In genomic region chr11:67468835-67469811, GRCh38 we compare ENCODE assay signal across 8 cellular contexts. TPM values are rescaled to one million over a fixed set of nuclear protein-coding genes. Genes with fewer than 3 reads are reported as not detected.
DNase-seq lines count a peak whose midpoint lies in the region; ATAC-seq, FAIRE-seq and TF ChIP-seq lines count a peak whose summit lies in the region.

TMEM134 (minus strand) TSS chr11:67469251; CDS start chr11:67469192, 59 bp downstream.

- peak; percentile 29 for TF ChIP-seq CTCF in astrocyte of the cerebellum (IDR thresholded peaks at IDR 0.05; ENCODE audit: low read depth, low read length, missing control alignments)

- H3K27ac ChIP-seq in aorta (ENCODE audit: low read depth in 1 of 2, low read length in 2 of 2) = peak within 1 kb of the TSS; percentile 29 to 46

- in situ Hi-C loops in astrocyte of the cerebellum (cut with HindIII; ENCODE audit: low sequenced_read_pairs) = no loop called here

- H3K4me1 ChIP-seq in aorta (ENCODE audit: control insufficient read depth in 1 of 2, insufficient read depth in 2 of 2, low read length in 2 of 2) = no peaks in the 10 kb centered on the region

- intact Hi-C loops in aorta (cut with DNase I) = loop anchor here (5.0 kb wide), 2 partner anchors 38 to 67 kb away; partner anchors contain the start of genes PPP1CA (in 2 of the 2), TBC1D10C (in 2 of the 2), CDK2AP2 (in 1 of the 2) and PITPNM1 (in 1 of the 2)

- FAIRE-seq in GM12892 (lab: Jason Lieb, UNC) = peak; percentile 95

- no peaks in the 10 kb centered on the region for H3K9me3 ChIP-seq in aorta (ENCODE audit: control insufficient read depth, low read length)

- H3K27me3 ChIP-seq in aorta (ENCODE audit: control insufficient read depth in 1 of 2, insufficient read depth in 2 of 2, low read length in 1 of 2) = no peaks in the 10 kb centered on the region

- H3K36me3 ChIP-seq in aorta (ENCODE audit: control insufficient read depth in 1 of 2, insufficient read depth in 2 of 2, low read length in 1 of 2) = no peaks in the 10 kb centered on the region

- H3K4me3 ChIP-seq in astrocyte of the cerebellum (ENCODE audit: low read depth, low read length) (peak within 1 kb of the TSS; percentile 82), aorta (ENCODE audit: low read length in 2 of 2) (peak within 1 kb of the TSS; percentile 74 to 90)

- TF ChIP-seq POLR2A in GM12892 (IDR thresholded peaks at IDR 0.05; ENCODE audit: low read depth, low read length) = peak; percentile 77; the same call in 1 of the 2 replicates

- peak; percentile 68 for ATAC-seq in HG02852 (IDR thresholded peaks at IDR 0.05; ENCODE audit: unreplicated experiment)
- ATAC-seq in aorta (ENCODE audit: low FRiP score) = peak; percentile 95

- 1 to 2% methylated on average over 43 to 81 of the region's 81 CpGs for WGBS in aorta, 2 donors

- peak; percentile 91 for DNase-seq in GM12892 (ENCODE audit: insufficient read length)
- peak; percentile 64 for DNase-seq in NCI-H1694 (lab: John Stamatoyannopoulos, UW)
- peak; percentile 94 for DNase-seq in T-helper 9 cell
- DNase-seq in astrocyte of the cerebellum (ENCODE audit: low read depth) = peak; percentile 63
- peak; percentile 94 for DNase-seq in hepatic stellate cell (ENCODE audit: low spot score)
- DNase-seq in renal cortical epithelial cell (ENCODE audit: low read depth) = peak; percentile 70
- peak; percentile 96 to 98 for DNase-seq in aorta

RNA-seq across cellular contexts. Expression of gene TMEM134, which starts in this region (rescaled TPM):
- polyA plus RNA-seq in GM12892 (2012; ENCODE audit: missing spikeins) = 28.4 TPM
- total RNA-seq in renal cortical epithelial cell = 32.5 and 65.7 TPM in 2 replicates
- total RNA-seq in aorta = 10 to 100 TPM; 34.1 to 37.6 TPM
- polyA plus RNA-seq in aorta = 10 to 100 TPM; 20.0 to 63.2 TPM

Comparison
In these comparisons a context has a peak if more than half of its experiments do, and no peak if none do; other contexts are left out.
1. Peak in every context shown above with its lines: DNase-seq, ATAC-seq, H3K4me3 ChIP-seq and H3K27ac ChIP-seq.